In the genomic region with DNA sequence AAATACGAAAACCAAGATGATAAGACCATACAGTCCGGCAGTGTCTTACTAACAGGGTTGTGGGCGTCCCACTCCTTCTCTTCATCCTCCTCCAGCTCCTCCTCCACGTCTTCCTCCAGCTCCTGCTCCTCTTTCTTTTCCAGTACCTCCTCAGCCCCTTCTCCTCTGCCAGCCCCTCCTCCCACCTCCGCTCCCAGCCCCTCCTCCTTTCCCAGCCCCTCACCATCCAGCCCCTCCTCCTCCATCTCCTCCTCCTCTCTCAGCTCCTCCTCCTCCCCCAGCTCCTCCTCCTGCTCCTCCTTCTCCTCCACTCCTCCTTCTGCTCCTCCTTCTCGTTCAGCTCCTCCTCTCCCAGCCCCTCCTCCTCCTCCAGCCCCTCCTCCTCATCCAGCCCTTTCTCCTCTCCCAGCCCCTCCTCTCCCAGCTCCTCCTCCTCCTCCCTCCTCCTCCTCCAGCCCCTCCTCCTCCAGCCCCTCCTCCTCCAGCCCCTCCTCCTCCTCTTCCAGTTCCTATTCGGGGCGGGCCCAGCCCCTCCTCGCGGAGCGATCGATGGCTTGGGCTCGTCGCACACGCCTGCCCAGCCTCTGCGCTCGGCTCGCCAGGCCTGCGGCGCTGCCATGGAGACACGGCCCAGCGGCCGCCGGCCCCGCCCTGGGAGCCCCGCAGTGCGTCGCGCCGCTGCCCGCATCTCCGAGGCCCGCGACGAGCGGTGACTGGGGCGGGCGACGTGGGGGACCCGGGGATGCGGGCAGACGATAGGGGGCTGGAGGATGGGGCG, we compare ENCODE assay signal across 8 cellular contexts. TPM values are rescaled to one million over a fixed set of nuclear protein-coding genes. Genes with fewer than 3 reads are reported as not detected.
DNase-seq lines count a peak whose midpoint lies in the region; ATAC-seq and TF ChIP-seq lines count a peak whose summit lies in the region.

A gene with protein sequence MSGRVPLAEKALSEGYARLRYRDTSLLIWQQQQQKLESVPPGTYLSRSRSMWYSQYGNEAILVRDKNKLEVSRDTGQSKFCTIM (plus strand): TSS at position 654 of the 778 bp plus-strand sequence. CDS start 1,267 bp downstream, outside the sequence.

- no peak for TF ChIP-seq CTCF in CD14-positive monocyte (IDR thresholded peaks at IDR 0.05)
- peak; percentile 0 for TF ChIP-seq CTCF in lung (IDR thresholded peaks at IDR 0.05; ENCODE audit: control extremely low read depth, extremely low read depth)

- peaks cover 0 to 3% of the 10 kb centered on the region in 2 donors for H3K4me1 ChIP-seq in lung (ENCODE audit: control insufficient read depth in 2 of 2, insufficient read depth in 2 of 2, low read length in 2 of 2)

- H3K4me3 ChIP-seq in lung, result peak within 1 kb of the TSS; percentile 64

- ATAC-seq in GM19463 (IDR thresholded peaks at IDR 0.05; ENCODE audit: unreplicated experiment) (peak; percentile 86), lung (ENCODE audit: insufficient read depth, low FRiP score) (peak; percentile 98)

- DNase-seq in CD14-positive monocyte (ENCODE audit: low spot score), result peak; percentile 97
- peak; percentile 81 for DNase-seq in HS-27A (ENCODE audit: low read depth)
- DNase-seq in NK-92 treated with Interleukin-12 subunit alpha and Interleukin-12 subunit beta, amount 100 ng/mL, for 24 hours (lab: John Stamatoyannopoulos, UW), result peak; percentile 80
- DNase-seq in activated CD8-positive, alpha-beta memory T cell treated with anti-CD3 and anti-CD28 coated beads for 1 hour (ENCODE audit: extremely low read depth in 1 of 2, low read depth in 1 of 2), result peak; percentile 74 to 82
- peak; percentile 88 for DNase-seq in effector CD8-positive, alpha-beta T cell (lab: John Stamatoyannopoulos, UW)
- DNase-seq in lung (ENCODE audit: low spot score), result peak; percentile 96
- DNase-seq in stimulated activated CD4-positive, alpha-beta T cell treated with anti-CD3 and anti-CD28 coated beads, TNF-alpha, amount 100 ng/mL, for 24 hours (ENCODE audit: low read depth in 3 of 3), result peak; percentile 79 to 89 (median 80)

- no peaks in the 10 kb centered on the region for H3K27me3 ChIP-seq in lung (ENCODE audit: control insufficient read depth, insufficient read depth)

- H3K27me3 Mint-ChIP-seq in CD14-positive monocyte (ENCODE audit: low read depth in 3 of 3), result peaks cover 0 to 3% (median 1%) of the 10 kb centered on the region in 3 donors

- H3K4me1 Mint-ChIP-seq in CD14-positive monocyte, result peaks cover 13% of the 10 kb centered on the region

- no peaks in the 10 kb centered on the region for H3K9me3 ChIP-seq in lung (ENCODE audit: control insufficient read depth in 2 of 2, insufficient read depth in 1 of 2, low read length in 1 of 2)

- WGBS in lung, 2 donors, result 1% methylated on average over 30 to 43 of the region's 43 CpGs

- peaks cover 0 to 16% of the 10 kb centered on the region in 2 donors for H3K36me3 Mint-ChIP-seq in CD14-positive monocyte

- no peaks in the 10 kb centered on the region for H3K36me3 ChIP-seq in lung (ENCODE audit: control insufficient read depth in 2 of 2, insufficient read depth in 2 of 2, low read length in 2 of 2)

- intact Hi-C loops in CD14-positive monocyte (cut with micrococcal nuclease), result loop anchor here (1.0 to 10.0 kb wide), 5 partner anchors 42 to 688 kb away; a partner anchor contains a TSS

- H3K27ac Mint-ChIP-seq in CD14-positive monocyte, result peak within 1 kb of the TSS in 5 of 7 donors; percentile 24 to 89 (median 50)

- H3K9me3 Mint-ChIP-seq in CD14-positive monocyte, result peaks cover 0 to 5% (median 0%) of the 10 kb centered on the region in 7 donors

- peak within 1 kb of the TSS; percentile 77 to 88 for H3K4me3 Mint-ChIP-seq in CD14-positive monocyte

- H3K27ac ChIP-seq in lung (ENCODE audit: low read depth in 1 of 2, low read length in 1 of 2), result no peak within 1 kb of the TSS

RNA-seq across cellular contexts. Expression of the gene that starts here (rescaled TPM):
- 1 to 10 TPM; 6.6 to 6.8 TPM for polyA plus RNA-seq in CD14-positive monocyte
- 10 to 100 TPM; 20.7 TPM for total RNA-seq in lung
- 1 to 10 TPM; 7.1 to 9.1 TPM for polyA plus RNA-seq in lung
